23 cellular contexts compared by ENCODE assay signal in genomic region chr21:23384679-23385078, GRCh38.
"Had no signal": no experiment of that assay in that cellular context is flagged by ENCODE, and none has a peak within 500 bp of the region (broad histone marks: within the 10 kb centered on the region; RNA-seq: fewer than 3 reads in every experiment).

No MANE protein-coding gene starts in this region.

- ATAC-seq: activated T-cell treated with anti-CD3 and anti-CD28 coated beads, Interleukin-2, amount 50 U/mL, for 72 hours; heart right ventricle; left ventricle myocardium superior; natural killer cell; pancreas; psoas muscle; right cardiac atrium; T-cell; upper lobe of right lung had no signal

- DNase-seq: activated CD4-positive, alpha-beta T cell treated with anti-CD3 and anti-CD28 coated beads for 1 hour; activated CD4-positive, alpha-beta T cell treated with anti-CD3 and anti-CD28 coated beads, Interleukin-2, amount 50 U/mL, for 1 hour; activated effector memory CD4-positive, alpha-beta T cell treated with anti-CD3 and anti-CD28 coated beads, Interleukin-2, amount 50 U/mL, for 16 hours; activated naive CD4-positive, alpha-beta T cell treated with anti-CD3 and anti-CD28 coated beads, Interleukin-2, amount 10 ng/mL, durations not matched to agents 7 days and 5 days; activated T-cell treated with anti-CD3 and anti-CD28 coated beads, Interleukin-2, amount 50 U/mL, for 72 hours; amygdala; colonic mucosa; heart right ventricle; left ventricle myocardium superior; mammary epithelial cell; midbrain; natural killer cell; pancreas; psoas muscle; right cardiac atrium; stimulated activated CD4-positive, alpha-beta T cell treated with anti-CD3 and anti-CD28 coated beads, Interleukin-12 subunit alpha, Interleukin-12 subunit beta, amount 100 ng/mL, for 4 hours; substantia nigra; T-cell; thyroid gland; upper lobe of right lung; WERI-Rb-1 had no signal

- H3K27ac ChIP-seq: colonic mucosa, heart right ventricle, pancreas, psoas muscle, thyroid gland, upper lobe of right lung, WERI-Rb-1 had no signal

- H3K36me3 ChIP-seq: colonic mucosa, heart right ventricle, pancreas, thyroid gland, upper lobe of right lung, WERI-Rb-1 had no signal

- H3K4me1 ChIP-seq: colonic mucosa, heart right ventricle, pancreas, psoas muscle, thyroid gland, upper lobe of right lung had no signal

- H3K4me1 Mint-ChIP-seq: activated naive CD4-positive, alpha-beta T cell treated with anti-CD3 and anti-CD28 coated beads, Interleukin-2, amount 10 ng/mL, durations not matched to agents 7 days and 5 days; natural killer cell; T-cell had no signal

- H3K27me3 ChIP-seq: colonic mucosa, heart right ventricle, pancreas, thyroid gland, upper lobe of right lung had no signal

- H3K4me3 ChIP-seq: colonic mucosa, heart right ventricle, pancreas, psoas muscle, thyroid gland, upper lobe of right lung had no signal

- H3K27me3 Mint-ChIP-seq: activated naive CD4-positive, alpha-beta T cell treated with anti-CD3 and anti-CD28 coated beads, Interleukin-2, amount 10 ng/mL, durations not matched to agents 7 days and 5 days had no signal

- H3K27ac Mint-ChIP-seq: activated naive CD4-positive, alpha-beta T cell treated with anti-CD3 and anti-CD28 coated beads, Interleukin-2, amount 10 ng/mL, durations not matched to agents 7 days and 5 days; activated T-cell treated with anti-CD3 and anti-CD28 coated beads, Interleukin-2, amount 50 U/mL, for 72 hours; natural killer cell; stimulated activated naive CD8-positive, alpha-beta T cell treated with anti-CD3 and anti-CD28 coated beads, Interleukin-15, Interleukin-2, amounts not matched to agents 100 ng/mL and 50 ng/mL, for 24 hours; T-cell; T-helper 2 cell treated with Interferon-gamma antibody and Interleukin-4, amounts not matched to agents 5 μg/mL and 100 μg/mL, for 36 hours had no signal

- H3K36me3 Mint-ChIP-seq: activated naive CD4-positive, alpha-beta T cell treated with anti-CD3 and anti-CD28 coated beads, Interleukin-2, amount 10 ng/mL, durations not matched to agents 7 days and 5 days; T-cell had no signal

- H3K9me3 Mint-ChIP-seq: activated T-cell treated with anti-CD3 and anti-CD28 coated beads, Interleukin-2, amount 50 U/mL, for 72 hours; T-helper 2 cell treated with Interferon-gamma antibody and Interleukin-4, amounts not matched to agents 5 μg/mL and 100 μg/mL, for 36 hours had no signal

- H3K9me3 ChIP-seq: colonic mucosa, pancreas, psoas muscle, thyroid gland, upper lobe of right lung had no signal

- H3K4me3 Mint-ChIP-seq: activated naive CD4-positive, alpha-beta T cell treated with anti-CD3 and anti-CD28 coated beads, Interleukin-2, amount 10 ng/mL, durations not matched to agents 7 days and 5 days; activated T-cell treated with anti-CD3 and anti-CD28 coated beads, Interleukin-2, amount 50 U/mL, for 72 hours; natural killer cell; stimulated activated naive CD8-positive, alpha-beta T cell treated with anti-CD3 and anti-CD28 coated beads, Interleukin-15, Interleukin-2, amounts not matched to agents 100 ng/mL and 50 ng/mL, for 24 hours; T-cell; T-helper 2 cell treated with Interferon-gamma antibody and Interleukin-4, amounts not matched to agents 5 μg/mL and 100 μg/mL, for 36 hours had no signal
